18 cellular contexts compared by ENCODE assay signal in the genomic region with DNA sequence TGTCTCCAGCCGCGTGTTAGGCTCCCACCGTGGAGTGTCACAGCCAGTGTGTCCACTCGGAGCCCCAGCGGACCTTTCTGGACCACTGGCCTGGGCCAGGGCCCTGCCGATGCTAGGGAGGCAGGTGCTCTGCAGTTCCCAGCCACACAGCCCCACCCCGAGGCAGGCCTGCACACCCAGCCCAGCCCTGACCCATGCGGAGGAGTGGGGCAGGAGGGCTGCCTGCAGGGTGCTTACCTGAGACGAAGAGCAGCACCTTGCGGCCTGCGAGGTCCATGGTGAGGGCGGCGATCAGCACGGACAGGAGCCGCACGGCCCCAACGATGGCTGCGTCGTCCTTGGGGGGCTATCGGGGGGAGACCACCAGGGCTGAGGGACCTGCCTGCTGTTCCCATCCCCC. TPM values are rescaled to one million over a fixed set of nuclear protein-coding genes. Genes with fewer than 3 reads are reported as not detected.
DNase-seq lines count a peak whose midpoint lies in the region; ATAC-seq and TF ChIP-seq lines count a peak whose summit lies in the region.
"Had no signal": no experiment of that assay in that cellular context is flagged by ENCODE, and none has a peak within 500 bp of the region (broad histone marks: within the 10 kb centered on the region; RNA-seq: fewer than 3 reads in every experiment).

No MANE protein-coding gene starts in this region.

- H3K27me3 Mint-ChIP-seq in activated CD8-positive, alpha-beta T cell treated with anti-CD3 and anti-CD28 coated beads, Interleukin-2, amount 10 ng/mL, durations not matched to agents 7 days and 5 days (ENCODE audit: low read depth), result no peaks in the 10 kb centered on the region
- no peaks in the 10 kb centered on the region for H3K27me3 Mint-ChIP-seq in activated CD8-positive, alpha-beta T cell treated with anti-CD3 and anti-CD28 coated beads for 36 hours
- H3K27me3 Mint-ChIP-seq in neural crest cell (ENCODE audit: low read depth), result peaks cover 2% of the 10 kb centered on the region
- H3K27me3 Mint-ChIP-seq: CD4-positive, alpha-beta T cell had no signal

- no peaks in the 10 kb centered on the region for H3K9me3 Mint-ChIP-seq in activated CD8-positive, alpha-beta T cell treated with anti-CD3 and anti-CD28 coated beads, Interleukin-2, amount 10 ng/mL, durations not matched to agents 7 days and 5 days (ENCODE audit: insufficient read depth)
- no peaks in the 10 kb centered on the region for H3K9me3 Mint-ChIP-seq in activated CD8-positive, alpha-beta T cell treated with anti-CD3 and anti-CD28 coated beads for 36 hours
- no peaks in the 10 kb centered on the region for H3K9me3 Mint-ChIP-seq in neural crest cell
- H3K9me3 Mint-ChIP-seq: CD4-positive, alpha-beta T cell had no signal

- peak overlapping the region; percentile 77 for H3K27ac Mint-ChIP-seq in activated CD8-positive, alpha-beta T cell treated with anti-CD3 and anti-CD28 coated beads, Interleukin-2, amount 10 ng/mL, durations not matched to agents 7 days and 5 days
- no peak overlapping the region for H3K27ac Mint-ChIP-seq in activated CD8-positive, alpha-beta T cell treated with anti-CD3 and anti-CD28 coated beads for 36 hours
- no peak overlapping the region for H3K27ac Mint-ChIP-seq in neural crest cell (ENCODE audit: unreplicated experiment)
- H3K27ac Mint-ChIP-seq: CD4-positive, alpha-beta T cell had no signal

- no peak overlapping the region for H3K4me3 Mint-ChIP-seq in activated CD8-positive, alpha-beta T cell treated with anti-CD3 and anti-CD28 coated beads, Interleukin-2, amount 10 ng/mL, durations not matched to agents 7 days and 5 days
- H3K4me3 Mint-ChIP-seq in activated CD8-positive, alpha-beta T cell treated with anti-CD3 and anti-CD28 coated beads for 36 hours, result no peak overlapping the region
- H3K4me3 Mint-ChIP-seq in neural crest cell, result peak overlapping the region; percentile 19
- H3K4me3 Mint-ChIP-seq: CD4-positive, alpha-beta T cell had no signal

- no peak for TF ChIP-seq CTCF in activated CD8-positive, alpha-beta T cell treated with anti-CD3 and anti-CD28 coated beads for 36 hours (IDR thresholded peaks at IDR 0.05)
- TF ChIP-seq CTCF in neural crest cell (conservative IDR thresholded peaks at IDR 0.05), result no peak

- peaks cover 3% of the 10 kb centered on the region for H3K36me3 Mint-ChIP-seq in activated CD8-positive, alpha-beta T cell treated with anti-CD3 and anti-CD28 coated beads, Interleukin-2, amount 10 ng/mL, durations not matched to agents 7 days and 5 days (ENCODE audit: low read depth)
- H3K36me3 Mint-ChIP-seq in activated CD8-positive, alpha-beta T cell treated with anti-CD3 and anti-CD28 coated beads for 36 hours (ENCODE audit: low read depth), result peaks cover 2% of the 10 kb centered on the region
- no peaks in the 10 kb centered on the region for H3K36me3 Mint-ChIP-seq in neural crest cell (ENCODE audit: low read depth)

- ATAC-seq in activated CD8-positive, alpha-beta T cell treated with anti-CD3 and anti-CD28 coated beads, Interleukin-2, amount 10 ng/mL, durations not matched to agents 7 days and 5 days, result no peak
- ATAC-seq in activated CD8-positive, alpha-beta T cell treated with anti-CD3 and anti-CD28 coated beads for 36 hours, result no peak

- CTCF ChIA-PET in activated CD8-positive, alpha-beta T cell treated with anti-CD3 and anti-CD28 coated beads, Interleukin-2, amount 10 ng/mL, durations not matched to agents 7 days and 5 days (lab: Charles Lee), result no interaction called here
- CTCF ChIA-PET in activated CD8-positive, alpha-beta T cell treated with anti-CD3 and anti-CD28 coated beads for 36 hours (lab: Charles Lee), result no interaction called here

- no peak for DNase-seq in activated CD8-positive, alpha-beta T cell treated with anti-CD3 and anti-CD28 coated beads, Interleukin-2, amount 10 ng/mL, durations not matched to agents 7 days and 5 days
- no peak for DNase-seq in activated CD8-positive, alpha-beta T cell treated with anti-CD3 and anti-CD28 coated beads for 36 hours
- DNase-seq in neural crest cell (ENCODE audit: low read depth, low spot score) (no peak), T-helper 1 cell (no peak)
- DNase-seq: Caco-2; CD4-positive, alpha-beta T cell; DMS153; H7; MG63; NCI-H1048; NCI-H1436; NCI-H1930; NCI-H345; NCI-H524 treated with DMSO at 0.1 percent for 48 hours; SHP77 treated with DMSO at 0.1 percent for 48 hours; SK-N-SH had no signal

- peaks cover 21% of the 10 kb centered on the region for H3K4me1 Mint-ChIP-seq in activated CD8-positive, alpha-beta T cell treated with anti-CD3 and anti-CD28 coated beads, Interleukin-2, amount 10 ng/mL, durations not matched to agents 7 days and 5 days (ENCODE audit: low read depth)
- peaks cover 2% of the 10 kb centered on the region for H3K4me1 Mint-ChIP-seq in activated CD8-positive, alpha-beta T cell treated with anti-CD3 and anti-CD28 coated beads for 36 hours (ENCODE audit: low read depth)
- peaks cover 9% of the 10 kb centered on the region for H3K4me1 Mint-ChIP-seq in neural crest cell

- intact Hi-C loops in activated CD8-positive, alpha-beta T cell treated with anti-CD3 and anti-CD28 coated beads for 36 hours (cut with micrococcal nuclease), result no loop called here

- POLR2A ChIA-PET in activated CD8-positive, alpha-beta T cell treated with anti-CD3 and anti-CD28 coated beads, Interleukin-2, amount 10 ng/mL, durations not matched to agents 7 days and 5 days (lab: Charles Lee), result interaction anchor here (0.6 to 1.0 kb wide), 2 partner anchors 10 to 130 kb away, joined by 3 read pairs; no protein-coding TSS in a partner anchor
- POLR2A ChIA-PET in activated CD8-positive, alpha-beta T cell treated with anti-CD3 and anti-CD28 coated beads for 36 hours (lab: Charles Lee), result no interaction called here

RNA-seq across cellular contexts. Expression of gene SLC2A6, which starts 5.2 kb away (rescaled TPM):
- 10 to 100 TPM; 14.1 to 17.0 TPM for total RNA-seq in activated CD8-positive, alpha-beta T cell treated with anti-CD3 and anti-CD28 coated beads, Interleukin-2, amount 10 ng/mL, durations not matched to agents 7 days and 5 days
- 1 to 10 TPM; 5.4 to 6.7 TPM for total RNA-seq in activated CD8-positive, alpha-beta T cell treated with anti-CD3 and anti-CD28 coated beads for 36 hours
- total RNA-seq in neural crest cell, result 29.0 and 30.9 TPM in 2 replicates

RNA-seq across cellular contexts. Expression of gene CACFD1, which starts 14.0 kb away (rescaled TPM):
- total RNA-seq in activated CD8-positive, alpha-beta T cell treated with anti-CD3 and anti-CD28 coated beads, Interleukin-2, amount 10 ng/mL, durations not matched to agents 7 days and 5 days, result 1 to 10 TPM; 1.3 to 2.4 TPM
- 1 to 10 TPM; 1.3 to 1.4 TPM for total RNA-seq in activated CD8-positive, alpha-beta T cell treated with anti-CD3 and anti-CD28 coated beads for 36 hours
- total RNA-seq in neural crest cell, result 42.6 and 45.8 TPM in 2 replicates

RNA-seq across cellular contexts. Expression of gene MYMK, which starts 51.0 kb away (rescaled TPM):
- not detected for total RNA-seq in activated CD8-positive, alpha-beta T cell treated with anti-CD3 and anti-CD28 coated beads, Interleukin-2, amount 10 ng/mL, durations not matched to agents 7 days and 5 days
- not detected for total RNA-seq in activated CD8-positive, alpha-beta T cell treated with anti-CD3 and anti-CD28 coated beads for 36 hours
- not detected in 2 replicates for total RNA-seq in neural crest cell
- total RNA-seq: Caco-2; CD4-positive, alpha-beta T cell; Daoy; H7; RPMI7951 had no signal

RNA-seq across cellular contexts. Expression of gene ADAMTS13, which starts 51.6 kb away (rescaled TPM):
- total RNA-seq in activated CD8-positive, alpha-beta T cell treated with anti-CD3 and anti-CD28 coated beads, Interleukin-2, amount 10 ng/mL, durations not matched to agents 7 days and 5 days, result 1 to 10 TPM; 1.4 to 2.5 TPM
- 1 to 10 TPM; 2.5 to 2.9 TPM for total RNA-seq in activated CD8-positive, alpha-beta T cell treated with anti-CD3 and anti-CD28 coated beads for 36 hours
- total RNA-seq in neural crest cell, result 5.8 and 6.0 TPM in 2 replicates
- total RNA-seq: RPMI7951 had no signal

RNA-seq across cellular contexts. Expression of gene REXO4, which starts 55.9 kb away (rescaled TPM):
- total RNA-seq in activated CD8-positive, alpha-beta T cell treated with anti-CD3 and anti-CD28 coated beads, Interleukin-2, amount 10 ng/mL, durations not matched to agents 7 days and 5 days, result 10 to 100 TPM; 23.6 to 25.7 TPM
- total RNA-seq in activated CD8-positive, alpha-beta T cell treated with anti-CD3 and anti-CD28 coated beads for 36 hours, result 10 to 100 TPM; 35.3 to 36.7 TPM
- total RNA-seq in neural crest cell, result 34.0 and 35.4 TPM in 2 replicates

Comparison
In these comparisons a context has a peak if more than half of its experiments do, and no peak if none do; other contexts are left out.
1. RNA of gene CACFD1, which starts 14.0 kb away (total RNA-seq): 42.6 to 45.8 TPM in neural crest cell; 1.3 to 2.4 TPM in activated CD8-positive, alpha-beta T cell treated with anti-CD3 and anti-CD28 coated beads, Interleukin-2, amount 10 ng/mL, durations not matched to agents 7 days and 5 days and 1.3 to 1.4 TPM in activated CD8-positive, alpha-beta T cell treated with anti-CD3 and anti-CD28 coated beads for 36 hours; every median in the first group is over 10 times any median in the second.